ENCODE assay signal across 8 cellular contexts in the genomic region with DNA sequence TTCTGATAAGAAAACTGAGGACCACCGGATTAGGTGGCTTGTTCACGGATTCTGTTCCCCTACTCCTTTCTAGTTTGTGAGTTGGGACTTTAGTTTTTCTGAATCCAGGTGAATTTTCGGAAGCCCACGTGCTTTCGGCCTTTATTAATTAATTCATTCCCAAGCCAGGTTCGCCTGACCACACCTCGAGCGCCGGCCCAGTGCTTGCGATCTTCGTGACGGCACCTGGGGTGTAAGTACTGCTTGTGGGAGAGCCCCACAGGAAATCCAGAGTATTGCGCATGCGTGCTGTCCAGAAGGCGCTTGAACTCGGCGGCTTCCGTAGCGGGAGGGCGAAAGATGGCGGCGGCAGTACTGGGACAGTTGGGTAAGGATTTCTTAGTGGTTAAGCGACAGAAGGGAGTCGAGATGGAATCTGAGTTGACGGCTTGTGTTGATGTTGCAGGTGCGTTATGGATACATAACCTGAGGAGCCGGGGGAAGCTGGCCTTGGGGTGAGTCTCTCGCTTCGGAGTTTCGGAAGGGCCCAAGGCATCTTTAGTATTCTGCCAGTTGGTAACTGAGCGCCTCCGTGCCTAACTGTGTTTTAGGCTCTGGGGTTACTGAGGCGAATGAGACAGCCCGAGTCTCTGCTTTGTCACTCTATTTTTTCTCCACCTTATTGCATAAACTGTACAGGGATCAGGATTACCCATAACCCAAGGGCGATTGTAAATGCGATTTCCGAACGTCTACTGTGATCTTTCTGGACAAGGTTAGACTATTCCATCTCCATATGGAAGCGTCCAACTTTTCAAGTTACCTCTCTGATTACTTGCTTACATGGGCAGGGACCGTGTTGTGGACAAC. TPM values are rescaled to one million over a fixed set of nuclear protein-coding genes. Genes with fewer than 3 reads are reported as not detected.
DNase-seq lines count a peak whose midpoint lies in the region; ATAC-seq and TF ChIP-seq lines count a peak whose summit lies in the region.

A gene (plus strand): TSS at position 302 of the 849 bp plus-strand sequence. CDS start 38 bp downstream, at position 340.

- H3K36me3 Mint-ChIP-seq in activated B cell treated with CpG ODN at 0.5 μM for 24 hours (ENCODE audit: low read depth) = peaks cover 14% of the 10 kb centered on the region
- no peaks in the 10 kb centered on the region for H3K36me3 Mint-ChIP-seq in immature natural killer cell

- H3K27ac ChIP-seq in smooth muscle cell (ENCODE audit: low read depth) = peak within 1 kb of the TSS; percentile 43

- DNase-seq in AG08395 (ENCODE audit: low spot score) (peak; percentile 98), NCI-H345 (lab: John Stamatoyannopoulos, UW) (peak; percentile 94), activated B cell treated with CpG ODN at 0.5 μM for 24 hours (peak; percentile 88), cardiac fibroblast (ENCODE audit: low read depth in 2 of 2) (peak; percentile 96 to 97), immature natural killer cell (peak; percentile 92 to 94 (median 93)), smooth muscle cell (lab: John Stamatoyannopoulos, UW; ENCODE audit: unreplicated experiment) (peak; percentile 74)

- H3K27ac Mint-ChIP-seq in activated B cell treated with CpG ODN at 0.5 μM for 24 hours (peak within 1 kb of the TSS; percentile 97), immature natural killer cell (peak within 1 kb of the TSS; percentile 92 to 96 (median 94))

- H3K4me2 ChIP-seq in smooth muscle cell = peak within 1 kb of the TSS; percentile 92

- H3K9me3 ChIP-seq in smooth muscle cell (replicated peaks; ENCODE audit: low read depth) = no peaks in the 10 kb centered on the region

- H3K27me3 ChIP-seq in smooth muscle cell (ENCODE audit: low read depth) = no peaks in the 10 kb centered on the region

- H3K4me3 Mint-ChIP-seq in activated B cell treated with CpG ODN at 0.5 μM for 24 hours = peak within 1 kb of the TSS; percentile 99
- H3K4me3 Mint-ChIP-seq in immature natural killer cell = peak within 1 kb of the TSS; percentile 94 to 99 (median 95)

- TF ChIP-seq CTCF in activated B cell treated with CpG ODN at 0.5 μM for 24 hours (IDR thresholded peaks at IDR 0.05) (no peak), cardiac fibroblast (IDR thresholded peaks at IDR 0.05; ENCODE audit: low read depth, low read length) (no peak), smooth muscle cell (IDR thresholded peaks at IDR 0.05; ENCODE audit: borderline replicate concordance, insufficient read depth, poor library complexity, severe bottlenecking) (no peak)

- peaks cover 13% of the 10 kb centered on the region for H4K20me1 ChIP-seq in smooth muscle cell (ENCODE audit: low read depth)

- H3K9me3 Mint-ChIP-seq in activated B cell treated with CpG ODN at 0.5 μM for 24 hours = no peaks in the 10 kb centered on the region
- no peaks in the 10 kb centered on the region for H3K9me3 Mint-ChIP-seq in immature natural killer cell

- H3K4me1 ChIP-seq in smooth muscle cell (ENCODE audit: low read depth) = peaks cover 21% of the 10 kb centered on the region

- H3K27me3 Mint-ChIP-seq in activated B cell treated with CpG ODN at 0.5 μM for 24 hours (no peaks in the 10 kb centered on the region), immature natural killer cell (ENCODE audit: low read depth in 3 of 3) (peaks cover 9 to 14% (median 13%) of the 10 kb centered on the region in 3 donors)

- intact Hi-C loops in activated B cell treated with CpG ODN at 0.5 μM for 24 hours (cut with micrococcal nuclease) = loop anchor here (1.0 to 5.0 kb wide), 4 partner anchors 83 to 904 kb away; a partner anchor contains a TSS

- peak within 1 kb of the TSS; percentile 63 to 74 for H3K4me3 ChIP-seq in cardiac fibroblast (replicated peaks in 1 of 2; ENCODE audit: low read depth in 2 of 2, low read length in 2 of 2)
- peak within 1 kb of the TSS; percentile 81 for H3K4me3 ChIP-seq in smooth muscle cell

- peak within 1 kb of the TSS; percentile 89 for H3K9ac ChIP-seq in smooth muscle cell (ENCODE audit: low read depth)

- ATAC-seq in GM18909 (IDR thresholded peaks at IDR 0.05; ENCODE audit: poor library complexity, unreplicated experiment) (peak; percentile 51), HG03175 (IDR thresholded peaks at IDR 0.05; ENCODE audit: unreplicated experiment) (peak; percentile 47), activated B cell treated with CpG ODN at 0.5 μM for 24 hours (ENCODE audit: low read depth) (peak; percentile 63)

- H3K79me2 ChIP-seq in smooth muscle cell (ENCODE audit: low read depth) = peaks cover 38% of the 10 kb centered on the region

- CTCF ChIA-PET in activated B cell treated with CpG ODN at 0.5 μM for 24 hours (lab: Charles Lee) = no interaction called here

- POLR2A ChIA-PET in activated B cell treated with CpG ODN at 0.5 μM for 24 hours (lab: Charles Lee) = interaction anchor here (0.6 kb wide), 1 partner anchor 109 kb away, joined by 3 read pairs; no protein-coding TSS in a partner anchor

- WGBS in smooth muscle cell (ENCODE audit: low lambda C conversion rate) = 5% methylated on average over 40 of the region's 40 CpGs

- no peaks in the 10 kb centered on the region for H3F3A ChIP-seq in smooth muscle cell (ENCODE audit: low read depth)

- peaks cover 49% of the 10 kb centered on the region for H3K4me1 Mint-ChIP-seq in activated B cell treated with CpG ODN at 0.5 μM for 24 hours
- H3K4me1 Mint-ChIP-seq in immature natural killer cell = peaks cover 47 to 66% of the 10 kb centered on the region in 2 donors

- H3K36me3 ChIP-seq in smooth muscle cell (ENCODE audit: low read depth) = no peaks in the 10 kb centered on the region

- H2AFZ ChIP-seq in smooth muscle cell (ENCODE audit: low read depth) = peak within 1 kb of the TSS; percentile 93

RNA-seq across cellular contexts. Expression of the gene that starts here (rescaled TPM):
- total RNA-seq in activated B cell treated with CpG ODN at 0.5 μM for 24 hours = 41.9 and 42.6 TPM in 2 replicates
- polyA plus RNA-seq in immature natural killer cell = 10 to 100 TPM; 79.7 to 98.9 (median 92.1) TPM
- total RNA-seq in smooth muscle cell = 29.3 and 58.7 TPM in 2 replicates
- 135 and 165 TPM in 2 replicates for polyA plus RNA-seq in smooth muscle cell

Comparison
In these comparisons a context has a peak if more than half of its experiments do, and no peak if none do; other contexts are left out.
1. Peak in every context shown above with its lines: DNase-seq, ATAC-seq, H3K4me3 ChIP-seq and H3K27ac ChIP-seq.